In the genomic region with DNA sequence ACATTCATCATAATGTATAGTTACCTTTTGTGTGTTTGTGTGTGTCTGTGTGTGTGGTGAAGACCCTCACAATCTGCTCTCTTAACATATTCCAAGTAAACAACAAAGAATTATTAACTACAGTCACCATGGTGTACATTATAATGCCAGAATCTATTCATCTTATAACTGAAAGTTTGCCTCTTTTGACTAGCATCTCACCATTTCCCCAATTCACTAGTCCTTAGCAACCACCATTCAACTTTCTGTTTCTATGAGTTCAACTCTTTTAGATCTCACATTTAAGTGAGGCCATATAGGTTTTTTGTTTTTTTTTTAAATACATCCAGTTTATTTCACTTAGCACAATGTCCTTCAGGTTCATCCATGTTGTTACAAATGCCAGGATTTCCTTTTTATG, we compare ENCODE assay signal across 13 cellular contexts.
DNase-seq lines count a peak whose midpoint lies in the region; ATAC-seq and TF ChIP-seq lines count a peak whose summit lies in the region.
"Had no signal": no experiment of that assay in that cellular context is flagged by ENCODE, and none has a peak within 500 bp of the region (broad histone marks: within the 10 kb centered on the region; RNA-seq: fewer than 3 reads in every experiment).

No MANE protein-coding gene starts in this region.

- peaks cover 14% of the 10 kb centered on the region; the same call in 1 of the 2 replicates for H3K27me3 ChIP-seq in OCI-LY3 (ENCODE audit: low read depth, low read length)
- no peaks in the 10 kb centered on the region for H3K27me3 ChIP-seq in Karpas-422 (ENCODE audit: low read length)
- no peaks in the 10 kb centered on the region for H3K27me3 ChIP-seq in foreskin keratinocyte

- H3K4me3 ChIP-seq in OCI-LY3 (ENCODE audit: low read length) (peak overlapping the region; percentile 25; the same call in 1 of the 2 replicates), Karpas-422 (ENCODE audit: low read length) (no peak overlapping the region)

- H3K79me2 ChIP-seq in OCI-LY3 (ENCODE audit: low read length) (no peaks in the 10 kb centered on the region), Karpas-422 (ENCODE audit: low read length) (no peaks in the 10 kb centered on the region)

- ATAC-seq in GM18909 (IDR thresholded peaks at IDR 0.05; ENCODE audit: poor library complexity, unreplicated experiment) (peak; percentile 79), GM21723 (IDR thresholded peaks at IDR 0.05; ENCODE audit: unreplicated experiment) (peak; percentile 85), HG03060 (IDR thresholded peaks at IDR 0.05; ENCODE audit: low read depth, unreplicated experiment) (peak; percentile 45), foreskin keratinocyte (no peak)
- ATAC-seq: activated CD8-positive, alpha-beta T cell treated with anti-CD3 and anti-CD28 coated beads for 36 hours had no signal

- peak overlapping the region; percentile 70 for H3K4me2 ChIP-seq in OCI-LY3 (ENCODE audit: low read length)
- no peak overlapping the region for H3K4me2 ChIP-seq in Karpas-422 (ENCODE audit: low read depth, low read length, poor library complexity, severe bottlenecking)

- H3K9me2 ChIP-seq in Karpas-422 (replicated peaks; ENCODE audit: insufficient read depth, low read length), result no peaks in the 10 kb centered on the region

- H3K9me3 ChIP-seq in OCI-LY3 (ENCODE audit: insufficient read depth, low read length), result no peaks in the 10 kb centered on the region
- no peaks in the 10 kb centered on the region for H3K9me3 ChIP-seq in Karpas-422 (ENCODE audit: low read length)

- intact Hi-C loops in cardiac septum (cut with DNase I), result loop anchor here (5.0 kb wide), 1 partner anchor 210 kb away; no protein-coding TSS in a partner anchor

- H3K36me3 ChIP-seq in OCI-LY3 (replicated peaks; ENCODE audit: low read depth, low read length), result no peaks in the 10 kb centered on the region
- no peaks in the 10 kb centered on the region for H3K36me3 ChIP-seq in Karpas-422 (ENCODE audit: insufficient read depth, low read length)

- DNase-seq in cardiac septum (ENCODE audit: low spot score), result no peak
- DNase-seq in NCI-H1048 (lab: John Stamatoyannopoulos, UW), result no peak
- no peak for DNase-seq in Karpas-422
- DNase-seq in foreskin keratinocyte, result no peak
- DNase-seq: activated CD8-positive, alpha-beta T cell treated with anti-CD3 and anti-CD28 coated beads for 36 hours; cerebellar nuclear complex; stimulated activated CD4-positive, alpha-beta T cell treated with anti-CD3 and anti-CD28 coated beads, Interleukin-2, amount 100 ng/mL, for 48 hours; stimulated activated CD8-positive, alpha-beta memory T cell treated with anti-CD3 and anti-CD28 coated beads, Interleukin-4, amount 100 ng/mL, for 48 hours had no signal

- H2AFZ ChIP-seq in OCI-LY3 (ENCODE audit: low read depth, low read length), result no peak overlapping the region
- no peak overlapping the region for H2AFZ ChIP-seq in Karpas-422 (ENCODE audit: low read length)

- H4K20me1 ChIP-seq in OCI-LY3 (ENCODE audit: insufficient read depth, low read length), result no peaks in the 10 kb centered on the region
- no peaks in the 10 kb centered on the region for H4K20me1 ChIP-seq in Karpas-422 (ENCODE audit: insufficient read depth, low read depth, low read length)

- H3K4me1 ChIP-seq in OCI-LY3 (ENCODE audit: low read length), result peaks cover 23% of the 10 kb centered on the region
- no peaks in the 10 kb centered on the region for H3K4me1 ChIP-seq in Karpas-422 (ENCODE audit: low read length)
- H3K4me1 ChIP-seq in foreskin keratinocyte, result no peaks in the 10 kb centered on the region

- TF ChIP-seq CTCF in OCI-LY3 (IDR thresholded peaks at IDR 0.05; ENCODE audit: low read depth, low read length) (no peak), foreskin keratinocyte (conservative IDR thresholded peaks at IDR 0.05) (no peak)

- H3K27ac ChIP-seq in OCI-LY3 (ENCODE audit: low read length) (no peak overlapping the region), Karpas-422 (ENCODE audit: low read length) (no peak overlapping the region), foreskin keratinocyte (no peak overlapping the region)
- H3K27ac ChIP-seq: VCaP had no signal

- H3K9ac ChIP-seq in OCI-LY3 (ENCODE audit: low read length) (no peak overlapping the region), Karpas-422 (ENCODE audit: low read length) (no peak overlapping the region)
